Comparison of ENCODE assay signal across 19 cellular contexts in genomic region chr2:10499275-10499907, GRCh38. TPM values are rescaled to one million over a fixed set of nuclear protein-coding genes. Genes with fewer than 3 reads are reported as not detected.
DNase-seq lines count a peak whose midpoint lies in the region; ATAC-seq and TF ChIP-seq lines count a peak whose summit lies in the region.
"Had no signal": no experiment of that assay in that cellular context is flagged by ENCODE, and none has a peak within 500 bp of the region (broad histone marks: within the 10 kb centered on the region; RNA-seq: fewer than 3 reads in every experiment).

No MANE protein-coding gene starts in this region.

- no peaks in the 10 kb centered on the region for H3K36me3 ChIP-seq in PC-3 (ENCODE audit: low read depth, low read length)
- H3K36me3 ChIP-seq in upper lobe of right lung: no peaks in the 10 kb centered on the region
- H3K36me3 ChIP-seq in gastrocnemius medialis: no peaks in the 10 kb centered on the region
- H3K36me3 ChIP-seq: HAP-1, right lobe of liver, suprapubic skin had no signal

- intact Hi-C loops in PC-3 (cut with micrococcal nuclease) (no loop called here), upper lobe of right lung (cut with DNase I) (no loop called here), gastrocnemius medialis (cut with DNase I; ENCODE audit: low total_unique reads) (loop anchor here (2.0 kb wide), 1 partner anchor 51 kb away; the partner anchor contains the start of gene ODC1)

- no peak for ATAC-seq in PC-3
- no peak for ATAC-seq in left lobe of liver
- ATAC-seq in upper lobe of right lung: peak; percentile 53
- no peak for ATAC-seq in GM21723 (IDR thresholded peaks at IDR 0.05; ENCODE audit: unreplicated experiment)
- ATAC-seq in gastrocnemius medialis: no peak
- ATAC-seq: stimulated activated naive B cell treated with anti-CD40 and anti-IgM and Interleukin-4, amounts not matched to agents 10 μg/mL and 1 μg/mL and 100 μg/mL, for 72 hours had no signal

- H3K9me3 ChIP-seq in PC-3 (ENCODE audit: low read length): no peaks in the 10 kb centered on the region
- no peaks in the 10 kb centered on the region for H3K9me3 ChIP-seq in upper lobe of right lung
- H3K9me3 ChIP-seq in gastrocnemius medialis: no peaks in the 10 kb centered on the region
- H3K9me3 ChIP-seq: HAP-1, right lobe of liver, suprapubic skin had no signal

- H3K4me1 ChIP-seq in PC-3 (ENCODE audit: insufficient read depth, low read length): peaks cover 34% of the 10 kb centered on the region
- peaks cover 8% of the 10 kb centered on the region for H3K4me1 ChIP-seq in upper lobe of right lung
- peaks cover 3 to 9% of the 10 kb centered on the region in 2 donors for H3K4me1 ChIP-seq in gastrocnemius medialis
- H3K4me1 ChIP-seq: HAP-1, right lobe of liver had no signal

- BruUV-seq in PC-3 (replicated peaks; lab: Mats Ljungman, UMichigan): no TSS peak

- DNase-seq in activated CD8-positive, alpha-beta memory T cell treated with anti-CD3 and anti-CD28 coated beads, Interleukin-2, amount 50 U/mL, for 48 hours: peak; percentile 7
- DNase-seq in activated CD8-positive, alpha-beta memory T cell treated with anti-CD3 and anti-CD28 coated beads, Interleukin-2, amount 50 U/mL, for 4 hours: no peak
- DNase-seq in PC-3 (peak; percentile 12), left lobe of liver (ENCODE audit: low spot score) (peak; percentile 8), upper lobe of right lung (no peak), GM03348 (ENCODE audit: low spot score) (no peak), gastrocnemius medialis (no peak)
- DNase-seq: activated CD4-positive, alpha-beta T cell treated with anti-CD3 and anti-CD28 coated beads, Interleukin-2, amount 50 U/mL, for 48 hours; activated T-cell treated with anti-CD3 and anti-CD28 coated beads, Interleukin-2, amount 50 U/mL, for 1 hour; cerebellar nuclear complex; NCI-H2029; NCI-H2227 treated with DMSO at 0.1 percent for 48 hours; stimulated activated CD4-positive, alpha-beta T cell treated with anti-CD3 and anti-CD28 coated beads, Interleukin-4, amount 100 ng/mL, for 4 hours; stimulated activated naive B cell treated with anti-CD40 and anti-IgM and Interleukin-4, amounts not matched to agents 10 μg/mL and 1 μg/mL and 100 μg/mL, for 72 hours had no signal

- no peak for TF ChIP-seq POLR2A in gastrocnemius medialis (IDR thresholded peaks at IDR 0.05)

- no peaks in the 10 kb centered on the region for H3K9me2 ChIP-seq in PC-3 (replicated peaks; ENCODE audit: low read length)

- H3K4me3 ChIP-seq in PC-3 (ENCODE audit: low read length) (no peak overlapping the region), upper lobe of right lung (no peak overlapping the region), gastrocnemius medialis (no peak overlapping the region)
- H3K4me3 ChIP-seq: HAP-1, right lobe of liver, suprapubic skin had no signal

- no peak for TF ChIP-seq CTCF in PC-3 (conservative IDR thresholded peaks at IDR 0.05; ENCODE audit: low read depth, low read length)
- no peak for TF ChIP-seq CTCF in upper lobe of right lung (IDR thresholded peaks at IDR 0.05)
- no peak for TF ChIP-seq CTCF in gastrocnemius medialis (IDR thresholded peaks at IDR 0.05 in 4 of 5, conservative IDR thresholded peaks at IDR 0.05 in 1 of 5)

- POLR2A ChIA-PET in PC-3 (lab: Charles Lee; ENCODE audit: unreplicated experiment): no interaction called here

- peaks cover 4% of the 10 kb centered on the region for H3F3A ChIP-seq in PC-3 (ENCODE audit: low read length, unreplicated experiment)

- H2AFZ ChIP-seq in PC-3 (ENCODE audit: low read length): no peak overlapping the region
- H2AFZ ChIP-seq: parathyroid adenoma had no signal

- H3K79me2 ChIP-seq in PC-3 (ENCODE audit: low read length): no peaks in the 10 kb centered on the region
- H3K79me2 ChIP-seq: parathyroid adenoma had no signal

- in situ Hi-C loops in gastrocnemius medialis (cut with MboI; ENCODE audit: low sequenced_read_pairs in 4 of 4): no loop called here

- no peak overlapping the region for H3K9ac ChIP-seq in PC-3 (ENCODE audit: low read length)
- H3K9ac ChIP-seq: parathyroid adenoma had no signal

- no peaks in the 10 kb centered on the region; the same call in 1 of the 2 replicates for H4K20me1 ChIP-seq in PC-3 (ENCODE audit: low read length)

- H3K27ac ChIP-seq in PC-3 (ENCODE audit: low read length): no peak overlapping the region
- H3K27ac ChIP-seq in upper lobe of right lung: no peak overlapping the region
- no peak overlapping the region for H3K27ac ChIP-seq in gastrocnemius medialis
- H3K27ac ChIP-seq: parathyroid adenoma, right lobe of liver, suprapubic skin had no signal

- CTCF ChIA-PET in PC-3 (lab: Charles Lee): no interaction called here

- H3K27me3 ChIP-seq in PC-3 (ENCODE audit: low read length) (no peaks in the 10 kb centered on the region), upper lobe of right lung (no peaks in the 10 kb centered on the region), gastrocnemius medialis (no peaks in the 10 kb centered on the region)
- H3K27me3 ChIP-seq: right lobe of liver had no signal

- no peak overlapping the region for H3K4me2 ChIP-seq in PC-3 (ENCODE audit: low read length)

RNA-seq across cellular contexts. Expression of gene ODC1, which starts 51.3 kb away (rescaled TPM):
- 712 and 714 TPM in 2 replicates for total RNA-seq in PC-3 (2014; rRNA removed)
- 16.2 TPM for total RNA-seq in left lobe of liver
- total RNA-seq in upper lobe of right lung: 50.9 TPM
- total RNA-seq in gastrocnemius medialis: 100 to 1,000 TPM; 134 to 339 (median 255) TPM

Comparison
In these comparisons a context has a peak if more than half of its experiments do, and no peak if none do; other contexts are left out.
1. DNase-seq: peak in activated CD8-positive, alpha-beta memory T cell treated with anti-CD3 and anti-CD28 coated beads, Interleukin-2, amount 50 U/mL, for 48 hours (single experiment), PC-3 (single experiment) and left lobe of liver (single experiment); none in activated CD8-positive, alpha-beta memory T cell treated with anti-CD3 and anti-CD28 coated beads, Interleukin-2, amount 50 U/mL, for 4 hours (single experiment), upper lobe of right lung (single experiment), GM03348 (single experiment) and gastrocnemius medialis (0 of 2).